Comparison of ENCODE assay signal across 8 cellular contexts in the genomic region with DNA sequence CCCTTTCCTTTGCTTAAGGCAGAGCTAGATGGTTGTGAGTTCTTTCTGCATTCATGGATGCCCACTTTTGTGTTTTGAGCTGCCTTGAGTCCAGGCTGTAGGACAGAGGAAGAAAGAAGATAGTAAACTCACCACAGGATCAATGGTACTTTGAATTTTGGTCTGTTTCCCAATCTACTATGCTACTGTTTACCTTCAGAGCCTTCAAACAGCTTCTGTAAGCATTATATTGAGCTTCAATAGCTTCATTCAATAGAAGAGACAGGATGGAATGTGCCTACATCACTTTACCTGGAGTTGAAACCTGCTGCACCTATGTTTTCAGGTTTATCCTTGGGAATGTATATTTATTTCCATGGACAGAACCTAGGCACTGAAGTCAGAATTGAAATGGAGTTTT.
"Had no signal": no experiment of that assay in that cellular context is flagged by ENCODE, and none has a peak within 500 bp of the region (broad histone marks: within the 10 kb centered on the region; RNA-seq: fewer than 3 reads in every experiment).

No MANE protein-coding gene starts in this region.

- H3K4me3 ChIP-seq: GM12878 had no signal

- DNase-seq: GDM1, GF-D8 had no signal

- FAIRE-seq: G401.6, GM12878, GM12891, GM12892, GM18507, GM19239 had no signal

- ATAC-seq: GM12878 had no signal
